13 cellular contexts compared by ENCODE assay signal in the genomic region with DNA sequence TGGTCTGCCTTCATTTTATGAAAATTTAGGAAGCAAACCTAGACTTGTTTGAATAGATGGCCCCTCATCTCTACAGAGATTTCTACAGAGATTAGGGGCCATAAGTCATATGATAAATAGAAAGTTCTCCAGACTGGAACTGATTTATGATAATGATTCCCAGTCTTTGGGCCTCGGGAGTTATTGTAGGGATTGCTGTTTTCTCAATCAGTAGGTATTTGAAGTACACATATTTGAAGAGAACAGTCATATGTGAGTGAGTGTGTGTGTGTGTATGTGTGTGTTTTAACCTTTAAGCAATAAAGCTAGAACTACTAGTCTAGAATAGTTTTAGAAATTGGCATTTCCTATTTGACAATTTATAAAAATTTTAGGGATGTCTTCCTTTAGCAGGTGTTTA.
DNase-seq lines count a peak whose midpoint lies in the region; ATAC-seq and TF ChIP-seq lines count a peak whose summit lies in the region.
"Had no signal": no experiment of that assay in that cellular context is flagged by ENCODE, and none has a peak within 500 bp of the region (broad histone marks: within the 10 kb centered on the region; RNA-seq: fewer than 3 reads in every experiment).

No MANE protein-coding gene starts in this region.

- DNase-seq in AG10803 (ENCODE audit: low read depth) (peak; percentile 81), RPMI7951 (ENCODE audit: low read depth) (peak; percentile 50), epithelial cell of proximal tubule (ENCODE audit: low read depth) (peak; percentile 33), kidney tubule cell (ENCODE audit: low spot score) (peak; percentile 57), NCI-H146 treated with DMSO at 0.1 percent for 48 hours (lab: John Stamatoyannopoulos, UW; ENCODE audit: unreplicated experiment) (no peak), globus pallidus (ENCODE audit: low spot score) (no peak)
- DNase-seq in activated effector memory CD4-positive, alpha-beta T cell treated with anti-CD3 and anti-CD28 coated beads, Interleukin-2, amount 50 U/mL, for 16 hours = no peak
- DNase-seq: DMS 273 treated with DMSO at 0.1 percent for 48 hours, NCI-H1417, NCI-H2029 treated with DMSO at 0.1 percent for 48 hours, NCI-H510A had no signal

- TF ChIP-seq CTCF in AG10803 (conservative IDR thresholded peaks at IDR 0.05; ENCODE audit: low read length) (no peak), epithelial cell of proximal tubule (conservative IDR thresholded peaks at IDR 0.05; ENCODE audit: low read depth, low read length) (no peak)

- H3K4me3 ChIP-seq in AG10803 (ENCODE audit: low read length) = no peak overlapping the region
- no peak overlapping the region for H3K4me3 ChIP-seq in epithelial cell of proximal tubule (ENCODE audit: low read depth, low read length)
- H3K4me3 ChIP-seq: BLaER1 treated with 17β-estradiol and CSF1 and Interleukin-3, amounts not matched to agents 10 nM and 100 nM had no signal

- ATAC-seq in HG03571 (IDR thresholded peaks at IDR 0.05; ENCODE audit: unreplicated experiment) = no peak

Comparison
In these comparisons a context has a peak if more than half of its experiments do, and no peak if none do; other contexts are left out.
1. DNase-seq: peak in AG10803 (single experiment), RPMI7951 (single experiment), epithelial cell of proximal tubule (single experiment) and kidney tubule cell (single experiment); none in NCI-H146 treated with DMSO at 0.1 percent for 48 hours (single experiment), activated effector memory CD4-positive, alpha-beta T cell treated with anti-CD3 and anti-CD28 coated beads, Interleukin-2, amount 50 U/mL, for 16 hours (single experiment) and globus pallidus (single experiment).